10 cellular contexts compared by ENCODE assay signal in the genomic region with DNA sequence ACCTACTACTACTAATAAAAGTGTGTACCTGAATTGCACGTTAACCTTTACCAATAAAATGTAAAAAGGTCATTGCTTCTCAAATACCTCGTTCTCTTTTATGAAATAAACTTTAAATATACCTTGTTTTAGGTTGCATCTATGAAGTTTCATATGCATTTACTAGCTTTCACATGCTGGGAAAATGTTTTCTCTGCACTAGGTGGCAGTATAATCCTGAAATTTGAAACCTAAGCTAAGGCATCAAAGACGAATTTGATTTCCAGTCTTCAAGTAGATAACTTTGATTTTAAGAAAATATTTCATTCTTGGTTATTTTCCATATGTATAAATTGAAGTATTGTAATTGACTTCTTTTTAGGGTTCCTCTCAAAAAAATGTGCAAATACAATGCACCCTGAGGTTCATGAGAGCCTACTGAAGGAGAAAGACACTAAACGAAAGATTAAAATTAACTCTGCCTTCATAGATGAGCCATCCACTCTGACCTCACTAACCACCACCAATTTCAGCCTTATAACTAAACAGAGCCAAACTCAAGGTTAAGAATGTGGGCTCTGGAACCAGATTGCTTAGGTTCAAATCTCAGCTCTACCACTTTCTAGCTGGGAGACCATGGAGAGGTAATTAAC. TPM values are rescaled to one million over a fixed set of nuclear protein-coding genes. Genes with fewer than 3 reads are reported as not detected.
DNase-seq lines count a peak whose midpoint lies in the region; ATAC-seq and TF ChIP-seq lines count a peak whose summit lies in the region.
"Had no signal": no experiment of that assay in that cellular context is flagged by ENCODE, and none has a peak within 500 bp of the region (broad histone marks: within the 10 kb centered on the region; RNA-seq: fewer than 3 reads in every experiment).

No MANE protein-coding gene starts in this region.

- DNase-seq in NCI-H2081 (lab: John Stamatoyannopoulos, UW): peak; percentile 21 to 48
- no peak for DNase-seq in NCI-H2081 treated with DMSO at 0.1 percent for 48 hours (lab: John Stamatoyannopoulos, UW)
- DNase-seq in iPS-NIHi7 (ENCODE audit: extremely low spot score): peak; percentile 18
- no peak for DNase-seq in upper lobe of right lung
- DNase-seq in islet precursor cell: no peak
- no peak for DNase-seq in activated gamma-delta T cell treated with Interleukin-2 at 50 U/mL for 16 hours

- no peak overlapping the region for H3K27ac ChIP-seq in upper lobe of right lung

- intact Hi-C loops in upper lobe of right lung (cut with DNase I): no loop called here

- no peaks in the 10 kb centered on the region for H3K36me3 ChIP-seq in upper lobe of right lung

- no peaks in the 10 kb centered on the region for H3K4me1 ChIP-seq in upper lobe of right lung

- TF ChIP-seq CTCF in LNCAP (IDR thresholded peaks at IDR 0.05) (peak; percentile 66), WI38 (IDR thresholded peaks at IDR 0.05; ENCODE audit: low read depth, low read length) (peak; percentile 35; the same call in 1 of the 2 replicates), upper lobe of right lung (IDR thresholded peaks at IDR 0.05) (peak; percentile 60)

- H3K4me3 ChIP-seq in WI38 (ENCODE audit: low read depth, low read length) (no peak overlapping the region), upper lobe of right lung (no peak overlapping the region)

- H3K9me3 ChIP-seq in upper lobe of right lung: no peaks in the 10 kb centered on the region

- H3K27me3 ChIP-seq in upper lobe of right lung: no peaks in the 10 kb centered on the region

- peak; percentile 45 for ATAC-seq in upper lobe of right lung

RNA-seq across cellular contexts. Expression of a gene that starts 7.3 kb away (rescaled TPM):
- not detected for total RNA-seq in upper lobe of right lung
- total RNA-seq: activated CD8-positive, alpha-beta memory T cell treated with anti-CD3 and anti-CD28 coated beads for 36 hours; CD8-positive, alpha-beta memory T cell had no signal

Comparison
In these comparisons a context has a peak if more than half of its experiments do, and no peak if none do; other contexts are left out.
1. DNase-seq: peak in NCI-H2081 (2 of 2) and iPS-NIHi7 (single experiment); none in NCI-H2081 treated with DMSO at 0.1 percent for 48 hours (single experiment), upper lobe of right lung (single experiment), islet precursor cell (single experiment) and activated gamma-delta T cell treated with Interleukin-2 at 50 U/mL for 16 hours (single experiment).
2. Peak in every context shown above with its lines, with median percentiles within 50 percentile points of each other: CTCF ChIP-seq.